Comparison of ENCODE assay signal across 11 cellular contexts in the genomic region with DNA sequence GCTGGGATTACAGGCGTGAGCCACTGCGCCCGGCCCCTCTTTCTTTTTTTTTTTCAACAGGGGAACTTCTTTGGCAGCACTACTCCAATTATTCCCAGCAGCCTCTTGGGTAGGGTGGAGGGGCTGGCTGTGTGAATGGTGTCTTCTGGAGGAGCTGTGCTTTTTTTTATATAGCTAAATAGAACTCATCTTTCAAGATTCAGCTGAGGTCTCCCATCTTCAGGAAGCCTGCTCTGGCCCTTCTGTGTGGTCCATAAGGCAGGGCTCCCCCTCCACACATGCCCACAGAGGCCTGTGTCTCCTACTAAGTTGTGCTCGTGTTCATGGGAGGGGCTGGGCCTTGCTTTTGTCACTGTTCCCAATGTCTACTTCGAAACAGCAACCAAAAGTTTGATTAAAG.
A peak's percentile ranks its signal among the peaks of the same experiment; 100 is the strongest.
DNase-seq lines count a peak whose midpoint lies in the region; ATAC-seq, FAIRE-seq and TF ChIP-seq lines count a peak whose summit lies in the region.
"Had no signal": no experiment of that assay in that cellular context is flagged by ENCODE, and none has a peak within 500 bp of the region (broad histone marks: within the 10 kb centered on the region; RNA-seq: fewer than 3 reads in every experiment).

No MANE protein-coding gene starts in this region.

- no peaks in the 10 kb centered on the region for H3K79me2 ChIP-seq in HepG2 (ENCODE audit: insufficient read depth, low read length)

- in situ Hi-C loops in HepG2 (cut with HindIII; ENCODE audit: extremely low pct_ligation_motif_present, low pct_unique_long_range_greater_than_20kb): no loop called here

- TF ChIP-seq POLR2A in right lobe of liver (IDR thresholded peaks at IDR 0.05) (no peak), HepG2 (IDR thresholded peaks at IDR 0.05; ENCODE audit: insufficient read depth in 1 of 2, low read depth in 2 of 2, low read length in 2 of 2) (no peak)

- H3K4me1 ChIP-seq in right lobe of liver (peaks cover 0 to 4% (median 0%) of the 10 kb centered on the region in 4 donors), HepG2 (ENCODE audit: insufficient read depth, low read length) (peaks cover 35% of the 10 kb centered on the region), right cardiac atrium (ENCODE audit: control insufficient read depth, insufficient read depth, low read length) (peaks cover 12% of the 10 kb centered on the region), rectal smooth muscle tissue (ENCODE audit: control insufficient read depth, insufficient read depth, low read length) (peaks cover 34% of the 10 kb centered on the region)

- 73% methylated on average over 5 of the region's 5 CpGs for WGBS in right lobe of liver (ENCODE audit: insufficient coverage, low coverage, low lambda C conversion rate, missing lambda C conversion rate)
- 92% methylated on average over 5 of the region's 5 CpGs for WGBS in HepG2 (ENCODE audit: low lambda C conversion rate)
- WGBS in right cardiac atrium: 30% methylated on average over 5 of the region's 5 CpGs

- DNase-seq in right lobe of liver (no peak), HepG2 (ENCODE audit: low spot score) (no peak), right cardiac atrium (peak; percentile 53 to 79 (median 65)), HUDEP-2 (lab: John Stamatoyannopoulos, UW; ENCODE audit: unreplicated experiment in 76 of 76) (no peak), COR-L47 (lab: John Stamatoyannopoulos, UW) (no peak), occipital lobe (lab: John Stamatoyannopoulos, UW) (no peak)
- DNase-seq: activated CD8-positive, alpha-beta memory T cell treated with anti-CD3 and anti-CD28 coated beads, Interleukin-2, amount 50 U/mL, for 48 hours; natural killer cell had no signal

- H3K9ac ChIP-seq in HepG2 (ENCODE audit: insufficient read depth, low read depth, low read length): no peak overlapping the region
- H3K9ac ChIP-seq in rectal smooth muscle tissue (ENCODE audit: low read length): no peak overlapping the region

- BruUV-seq in HepG2 (replicated peaks; lab: Mats Ljungman, UMichigan): no TSS peak

- no peak for FAIRE-seq in HepG2 (lab: Jason Lieb, UNC)

- POLR2A ChIA-PET in HepG2 (lab: Yijun Ruan, JAX): interaction anchor here (1.2 kb wide), 1 partner anchor 17 kb away, joined by 4 read pairs; no protein-coding TSS in a partner anchor

- H2AFZ ChIP-seq in HepG2 (ENCODE audit: low read length): no peak overlapping the region

- intact Hi-C loops in right lobe of liver (cut with DNase I) (no loop called here), HepG2 (cut with micrococcal nuclease; ENCODE audit: unreplicated experiment) (no loop called here), right cardiac atrium (cut with DNase I) (no loop called here)

- H3K27ac ChIP-seq in right lobe of liver: peak overlapping the region; percentile 9 to 66 (median 31)
- no peak overlapping the region for H3K27ac ChIP-seq in HepG2 (ENCODE audit: extremely low read length, insufficient read depth, low read length)
- H3K27ac ChIP-seq in right cardiac atrium (ENCODE audit: low read length): peak overlapping the region; percentile 75
- peak overlapping the region; percentile 69 for H3K27ac ChIP-seq in rectal smooth muscle tissue (ENCODE audit: low read depth, low read length)

- no peak overlapping the region for H3K4me2 ChIP-seq in HepG2 (ENCODE audit: low read depth, low read length)

- no peaks in the 10 kb centered on the region for H4K20me1 ChIP-seq in HepG2 (ENCODE audit: insufficient read depth, low read length)

- ATAC-seq in right lobe of liver: no peak
- no peak for ATAC-seq in HepG2
- ATAC-seq in right cardiac atrium: peak; percentile 62 to 75
- no peak for ATAC-seq in GM21447 (IDR thresholded peaks at IDR 0.05; ENCODE audit: unreplicated experiment)
- ATAC-seq: natural killer cell, Panc1 had no signal

- H3K36me3 ChIP-seq in right lobe of liver: no peaks in the 10 kb centered on the region
- H3K36me3 ChIP-seq in HepG2 (replicated peaks in 1 of 2; ENCODE audit: control insufficient read depth in 1 of 2, insufficient read depth in 2 of 2, low read length in 2 of 2): peaks cover 2 to 3% of the 10 kb centered on the region in 2 experiments; a peak in 3 of 5 replicates
- peaks cover 5% of the 10 kb centered on the region for H3K36me3 ChIP-seq in rectal smooth muscle tissue (ENCODE audit: control insufficient read depth, insufficient read depth, low read length)

- TF ChIP-seq EP300 in HepG2 (IDR thresholded peaks at IDR 0.05; ENCODE audit: low read depth in 2 of 2, low read length in 2 of 2) (no peak), HepG2 (CRISPR knock-in tag; IDR thresholded peaks at IDR 0.05; ENCODE audit: borderline replicate concordance) (no peak)

- no peak for TF ChIP-seq RAD21 in HepG2 (CRISPR knock-in tag; IDR thresholded peaks at IDR 0.05)

- H3K27me3 ChIP-seq in right lobe of liver (no peaks in the 10 kb centered on the region), HepG2 (ENCODE audit: control insufficient read depth in 1 of 2, insufficient read depth in 2 of 2, low read length in 2 of 2) (no peaks in the 10 kb centered on the region), right cardiac atrium (ENCODE audit: control insufficient read depth, insufficient read depth) (no peaks in the 10 kb centered on the region), rectal smooth muscle tissue (ENCODE audit: control insufficient read depth, insufficient read depth, low read length) (no peaks in the 10 kb centered on the region)

- CTCF ChIA-PET in HepG2 (lab: Yijun Ruan, JAX; ENCODE audit: low intra/inter-chr PET ratio, low total read pairs): no interaction called here

- H3K4me3 ChIP-seq in right lobe of liver: no peak overlapping the region
- no peak overlapping the region for H3K4me3 ChIP-seq in HepG2 (replicated peaks in 1 of 3; ENCODE audit: insufficient read depth in 1 of 3, low read depth in 2 of 3, low read length in 3 of 3)
- no peak overlapping the region for H3K4me3 ChIP-seq in right cardiac atrium (ENCODE audit: low read length)
- H3K4me3 ChIP-seq in rectal smooth muscle tissue (ENCODE audit: low read length): no peak overlapping the region

- TF ChIP-seq CTCF in right lobe of liver (IDR thresholded peaks at IDR 0.05) (no peak), HepG2 (CRISPR knock-in tag; IDR thresholded peaks at IDR 0.05) (no peak)

- no peaks in the 10 kb centered on the region for H3K9me3 ChIP-seq in right lobe of liver
- no peaks in the 10 kb centered on the region for H3K9me3 ChIP-seq in HepG2 (ENCODE audit: low read length)
- no peaks in the 10 kb centered on the region for H3K9me3 ChIP-seq in right cardiac atrium (ENCODE audit: control insufficient read depth, low read length)

TF ChIP-seq in HepG2, 621 proteins besides CTCF, POLR2A, EP300 and RAD21:
- no peak for TF ChIP-seq ZNF274 (CRISPR knock-in tag; IDR thresholded peaks at IDR 0.05)
- no peak for TF ChIP-seq ZNF557 (CRISPR knock-in tag; IDR thresholded peaks at IDR 0.05)
- no peak for TF ChIP-seq ARNT2 (CRISPR knock-in tag; IDR thresholded peaks at IDR 0.05; ENCODE audit: low read depth)
- TF ChIP-seq ZNF34 (CRISPR knock-in tag; IDR thresholded peaks at IDR 0.05; ENCODE audit: borderline replicate concordance): no peak
- TF ChIP-seq, protein P1, sequence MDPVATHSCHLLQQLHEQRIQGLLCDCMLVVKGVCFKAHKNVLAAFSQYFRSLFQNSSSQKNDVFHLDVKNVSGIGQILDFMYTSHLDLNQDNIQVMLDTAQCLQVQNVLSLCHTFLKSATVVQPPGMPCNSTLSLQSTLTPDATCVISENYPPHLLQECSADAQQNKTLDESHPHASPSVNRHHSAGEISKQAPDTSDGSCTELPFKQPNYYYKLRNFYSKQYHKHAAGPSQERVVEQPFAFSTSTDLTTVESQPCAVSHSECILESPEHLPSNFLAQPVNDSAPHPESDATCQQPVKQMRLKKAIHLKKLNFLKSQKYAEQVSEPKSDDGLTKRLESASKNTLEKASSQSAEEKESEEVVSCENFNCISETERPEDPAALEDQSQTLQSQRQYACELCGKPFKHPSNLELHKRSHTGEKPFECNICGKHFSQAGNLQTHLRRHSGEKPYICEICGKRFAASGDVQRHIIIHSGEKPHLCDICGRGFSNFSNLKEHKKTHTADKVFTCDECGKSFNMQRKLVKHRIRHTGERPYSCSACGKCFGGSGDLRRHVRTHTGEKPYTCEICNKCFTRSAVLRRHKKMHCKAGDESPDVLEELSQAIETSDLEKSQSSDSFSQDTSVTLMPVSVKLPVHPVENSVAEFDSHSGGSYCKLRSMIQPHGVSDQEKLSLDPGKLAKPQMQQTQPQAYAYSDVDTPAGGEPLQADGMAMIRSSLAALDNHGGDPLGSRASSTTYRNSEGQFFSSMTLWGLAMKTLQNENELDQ (CRISPR knock-in tag; IDR thresholded peaks at IDR 0.05; ENCODE audit: borderline replicate concordance): no peak
- no peak for TF ChIP-seq GABPA (IDR thresholded peaks at IDR 0.05; ENCODE audit: low read depth, low read length)
- no peak for TF ChIP-seq GABPA (CRISPR knock-in tag; IDR thresholded peaks at IDR 0.05; ENCODE audit: low read depth)
- no peak for TF ChIP-seq SP140L (CRISPR knock-in tag; IDR thresholded peaks at IDR 0.05; ENCODE audit: borderline replicate concordance)
- TF ChIP-seq YEATS2 (CRISPR knock-in tag; IDR thresholded peaks at IDR 0.05; ENCODE audit: borderline replicate concordance): no peak
- TF ChIP-seq SCMH1 (CRISPR knock-in tag; IDR thresholded peaks at IDR 0.05; ENCODE audit: borderline replicate concordance): no peak
- TF ChIP-seq SNAPC2 (CRISPR knock-in tag; IDR thresholded peaks at IDR 0.05): no peak
- TF ChIP-seq, protein P2, sequence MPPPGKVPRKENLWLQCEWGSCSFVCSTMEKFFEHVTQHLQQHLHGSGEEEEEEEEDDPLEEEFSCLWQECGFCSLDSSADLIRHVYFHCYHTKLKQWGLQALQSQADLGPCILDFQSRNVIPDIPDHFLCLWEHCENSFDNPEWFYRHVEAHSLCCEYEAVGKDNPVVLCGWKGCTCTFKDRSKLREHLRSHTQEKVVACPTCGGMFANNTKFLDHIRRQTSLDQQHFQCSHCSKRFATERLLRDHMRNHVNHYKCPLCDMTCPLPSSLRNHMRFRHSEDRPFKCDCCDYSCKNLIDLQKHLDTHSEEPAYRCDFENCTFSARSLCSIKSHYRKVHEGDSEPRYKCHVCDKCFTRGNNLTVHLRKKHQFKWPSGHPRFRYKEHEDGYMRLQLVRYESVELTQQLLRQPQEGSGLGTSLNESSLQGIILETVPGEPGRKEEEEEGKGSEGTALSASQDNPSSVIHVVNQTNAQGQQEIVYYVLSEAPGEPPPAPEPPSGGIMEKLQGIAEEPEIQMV (CRISPR knock-in tag; IDR thresholded peaks at IDR 0.05; ENCODE audit: low read depth): no peak
- no peak for TF ChIP-seq ZNF879 (CRISPR knock-in tag; IDR thresholded peaks at IDR 0.05)
- TF ChIP-seq ZNF550 (CRISPR knock-in tag; IDR thresholded peaks at IDR 0.05; ENCODE audit: borderline replicate concordance): no peak

Comparison
In these comparisons a context has a peak if more than half of its experiments do, and no peak if none do; other contexts are left out.
1. ATAC-seq: peak in right cardiac atrium (2 of 2); none in right lobe of liver (0 of 4), HepG2 (single experiment) and GM21447 (single experiment).
2. DNase-seq: peak in right cardiac atrium (3 of 3); none in right lobe of liver (0 of 3), HepG2 (single experiment), HUDEP-2 (0 of 76), COR-L47 (single experiment) and occipital lobe (single experiment).